Comparison of ENCODE assay signal across 2 cellular contexts in genomic region chr10:128922619-128923018, GRCh38.
TF ChIP-seq lines count a peak whose summit lies in the region.

No MANE protein-coding gene starts in this region.

TF ChIP-seq in GM23338, 12 proteins besides CTCF, POLR2A, EP300 and RAD21 (continued from another document):
- TF ChIP-seq CREB1 (CRISPR knock-in tag; IDR thresholded peaks at IDR 0.05; ENCODE audit: low read depth) (no peak), REST (IDR thresholded peaks at IDR 0.05; ENCODE audit: unreplicated experiment) (no peak), ETS1 (IDR thresholded peaks at IDR 0.05) (no peak), ZNF462 (CRISPR knock-in tag; IDR thresholded peaks at IDR 0.05) (no peak), JUNB (IDR thresholded peaks at IDR 0.05; ENCODE audit: unreplicated experiment) (no peak), EZH2phosphoT487 (IDR thresholded peaks at IDR 0.05; ENCODE audit: unreplicated experiment) (no peak), NANOG (IDR thresholded peaks at IDR 0.05; ENCODE audit: borderline replicate concordance) (no peak), ZNF114 (CRISPR knock-in tag; IDR thresholded peaks at IDR 0.05) (no peak), STAT1 (IDR thresholded peaks at IDR 0.05; ENCODE audit: unreplicated experiment) (no peak), EZH2 (IDR thresholded peaks at IDR 0.05; ENCODE audit: low read depth, unreplicated experiment) (no peak), ZNF331 (CRISPR knock-in tag; IDR thresholded peaks at IDR 0.05; ENCODE audit: low read depth) (no peak)

TF ChIP-seq in H1, 55 proteins besides CTCF, POLR2A, EP300 and RAD21 (continued from another document):
- TF ChIP-seq NRF1 (IDR thresholded peaks at IDR 0.05; ENCODE audit: low read depth, low read length) (no peak), CHD2 (IDR thresholded peaks at IDR 0.05; ENCODE audit: low read length) (no peak), CTBP2 (IDR thresholded peaks at IDR 0.05; ENCODE audit: borderline replicate concordance, insufficient read depth, insufficient read length, low read length) (no peak), KDM1A (IDR thresholded peaks at IDR 0.05; ENCODE audit: borderline replicate concordance, low read length) (no peak), HDAC2 (IDR thresholded peaks at IDR 0.05; ENCODE audit: borderline replicate concordance in 1 of 2, low read depth in 2 of 2, low read length in 2 of 2) (no peak), CHD7 (IDR thresholded peaks at IDR 0.05; ENCODE audit: insufficient replicate concordance, low read length) (no peak), CREB1 (IDR thresholded peaks at IDR 0.05) (no peak), ATF3 (IDR thresholded peaks at IDR 0.05; ENCODE audit: insufficient read depth, low read depth, low read length) (no peak), E2F6 (IDR thresholded peaks at IDR 0.05) (no peak), RFX5 (IDR thresholded peaks at IDR 0.05; ENCODE audit: borderline replicate concordance, low read depth, low read length) (no peak), HDAC6 (IDR thresholded peaks at IDR 0.05; ENCODE audit: low read depth, low read length) (no peak), SIRT6 (IDR thresholded peaks at IDR 0.05; ENCODE audit: low read length) (no peak), RXRA (IDR thresholded peaks at IDR 0.05; ENCODE audit: insufficient read depth, low read depth, low read length) (no peak), TBP (IDR thresholded peaks at IDR 0.05; ENCODE audit: low read depth, low read length) (no peak)
